9 cellular contexts compared by ENCODE assay signal in the genomic region with DNA sequence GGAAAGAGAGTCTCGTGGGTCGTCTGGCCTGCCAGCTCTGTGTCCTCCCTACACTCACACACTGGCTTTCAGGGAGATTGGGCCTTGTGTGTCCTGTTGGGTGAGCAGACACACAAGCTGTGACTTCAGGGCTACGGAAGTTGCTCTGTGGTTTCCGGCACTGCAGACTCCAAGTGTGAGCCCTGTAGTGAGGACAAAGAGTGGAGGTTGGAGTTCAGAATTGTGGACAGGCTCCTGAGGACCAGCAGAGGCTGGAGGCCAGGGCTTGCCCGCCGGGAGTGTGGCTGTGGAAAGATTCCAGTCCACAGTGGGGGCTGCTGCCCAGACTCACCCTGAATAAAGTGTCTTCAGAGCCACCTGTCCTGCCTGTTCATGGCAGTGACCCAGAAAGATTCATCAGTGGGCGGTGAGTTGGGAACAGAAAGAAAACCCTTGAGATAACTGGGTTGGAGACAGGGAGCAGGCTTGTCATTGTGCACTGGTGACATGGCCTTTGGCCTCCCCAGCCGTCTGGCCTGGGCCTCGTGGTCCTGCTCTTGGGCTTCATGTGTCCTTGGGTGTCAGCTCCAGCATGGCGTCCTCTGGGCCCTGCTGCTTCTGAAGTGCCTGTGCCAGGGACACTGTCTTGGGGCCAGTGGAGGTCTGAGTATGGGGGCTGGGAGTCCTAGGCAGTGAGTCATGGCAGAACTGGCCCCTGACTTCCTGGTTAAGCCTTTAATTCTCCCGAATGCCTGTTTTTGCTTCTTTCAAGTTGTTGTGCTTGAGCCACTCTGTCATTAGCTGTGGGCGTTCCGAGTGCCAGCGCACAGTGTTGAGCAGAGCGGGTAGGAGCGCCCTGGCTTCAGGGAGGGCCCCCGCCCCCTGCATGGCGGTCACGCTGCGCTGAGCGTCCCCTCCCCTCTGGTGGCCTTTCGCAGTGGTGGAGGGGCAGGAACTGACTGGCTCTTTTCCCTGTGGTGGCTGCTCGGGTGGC. TPM values are rescaled to one million over a fixed set of nuclear protein-coding genes. Genes with fewer than 3 reads are reported as not detected.
DNase-seq lines count a peak whose midpoint lies in the region; ATAC-seq, FAIRE-seq and TF ChIP-seq lines count a peak whose summit lies in the region.
"Had no signal": no experiment of that assay in that cellular context is flagged by ENCODE, and none has a peak within 500 bp of the region (broad histone marks: within the 10 kb centered on the region; RNA-seq: fewer than 3 reads in every experiment).

No MANE protein-coding gene starts in this region.

- H3K27me3 ChIP-seq in SU-DHL-6 (ENCODE audit: low read length) (no peaks in the 10 kb centered on the region), adipocyte (replicated peaks; ENCODE audit: control insufficient read depth, insufficient read depth, low read length) (no peaks in the 10 kb centered on the region), hepatocyte (no peaks in the 10 kb centered on the region), spleen (replicated peaks in 1 of 7) (no peaks in the 10 kb centered on the region)

- H3K9me2 ChIP-seq in SU-DHL-6 (replicated peaks; ENCODE audit: insufficient read depth, low read length): no peaks in the 10 kb centered on the region
- no peaks in the 10 kb centered on the region for H3K9me2 ChIP-seq in hepatocyte (replicated peaks; ENCODE audit: insufficient read depth)

- 0 out of 2 replicates have a peak, but pooled peaks cover 14% of the 10 kb centered on the region for H3F3A ChIP-seq in SU-DHL-6 (ENCODE audit: insufficient read depth)

- TF ChIP-seq CTCF in AG10803 (conservative IDR thresholded peaks at IDR 0.05; ENCODE audit: low read length) (no peak), SU-DHL-6 (IDR thresholded peaks at IDR 0.05; ENCODE audit: insufficient read depth, low read length, poor library complexity, severe bottlenecking) (no peak), hepatocyte (IDR thresholded peaks at IDR 0.05; ENCODE audit: poor library complexity) (no peak), spleen (IDR thresholded peaks at IDR 0.05 in 8 of 11, conservative IDR thresholded peaks at IDR 0.05 in 3 of 11) (peak in 3 of 11 experiments; percentile 18 to 22 (median 19))

- no peak overlapping the region for H3K9ac ChIP-seq in SU-DHL-6 (ENCODE audit: low read length)
- H3K9ac ChIP-seq in adipocyte (ENCODE audit: low read length): no peak overlapping the region

- H3K4me3 ChIP-seq in AG10803 (ENCODE audit: low read length): no peak overlapping the region
- no peak overlapping the region for H3K4me3 ChIP-seq in SU-DHL-6 (ENCODE audit: insufficient read depth, low read length, poor library complexity, severe bottlenecking)
- no peak overlapping the region for H3K4me3 ChIP-seq in adipocyte (ENCODE audit: low read length)
- no peak overlapping the region for H3K4me3 ChIP-seq in hepatocyte
- peak overlapping the region in 6 of 8 donors; percentile 3 to 53 (median 18) for H3K4me3 ChIP-seq in spleen

- no peak overlapping the region for H2AFZ ChIP-seq in SU-DHL-6 (ENCODE audit: low read depth, low read length, severe bottlenecking)
- H2AFZ ChIP-seq in hepatocyte: no peak overlapping the region

- H4K20me1 ChIP-seq in SU-DHL-6 (ENCODE audit: low read depth, low read length) (no peaks in the 10 kb centered on the region; the same call in 1 of the 2 replicates), hepatocyte (ENCODE audit: insufficient read depth, poor library complexity, severe bottlenecking) (no peaks in the 10 kb centered on the region)

- no peak for FAIRE-seq in H54 (lab: Jason Lieb, UNC)
- FAIRE-seq: islet of Langerhans had no signal

- H3K4me1 ChIP-seq in adipocyte (ENCODE audit: control insufficient read depth, insufficient read depth, low read length) (peaks cover 15% of the 10 kb centered on the region), hepatocyte (ENCODE audit: insufficient read depth) (peaks cover 28% of the 10 kb centered on the region), spleen (peaks cover 36 to 67% (median 45%) of the 10 kb centered on the region in 6 donors)

- no peak for ATAC-seq in GM18870 (IDR thresholded peaks at IDR 0.05; ENCODE audit: unreplicated experiment)

- DNase-seq in AG10803 (ENCODE audit: low read depth) (peak; percentile 39), H54 (ENCODE audit: insufficient read length, low spot score) (peak; percentile 83), adipocyte (ENCODE audit: low read depth) (peak; percentile 65), hepatocyte (ENCODE audit: low spot score) (peak; percentile 73), spleen (peak; percentile 92), DMS153 (lab: John Stamatoyannopoulos, UW) (no peak)

- H3K9me3 ChIP-seq in SU-DHL-6 (ENCODE audit: insufficient read depth, low read length): no peaks in the 10 kb centered on the region
- no peaks in the 10 kb centered on the region for H3K9me3 ChIP-seq in adipocyte (ENCODE audit: control insufficient read depth, low read length)
- no peaks in the 10 kb centered on the region for H3K9me3 ChIP-seq in hepatocyte (ENCODE audit: low read depth)
- H3K9me3 ChIP-seq in spleen: no peaks in the 10 kb centered on the region

- WGBS in hepatocyte (ENCODE audit: low lambda C conversion rate, missing lambda C conversion rate): 67% methylated on average over 22 of the region's 23 CpGs
- 29 to 36% (median 36%) methylated on average over 19 to 23 of the region's 23 CpGs for WGBS in spleen, 5 donors

- intact Hi-C loops in spleen (cut with DNase I; ENCODE audit: low total_unique reads): no loop called here

- no peaks in the 10 kb centered on the region for H3K36me3 ChIP-seq in SU-DHL-6 (ENCODE audit: low read length)
- H3K36me3 ChIP-seq in adipocyte (ENCODE audit: control insufficient read depth, insufficient read depth, low read length, severe bottlenecking): no peaks in the 10 kb centered on the region
- H3K36me3 ChIP-seq in hepatocyte (replicated peaks; ENCODE audit: insufficient read depth, low read depth): no peaks in the 10 kb centered on the region
- peaks cover 0 to 12% (median 0%) of the 10 kb centered on the region in 6 donors for H3K36me3 ChIP-seq in spleen

- H3K27ac ChIP-seq in SU-DHL-6 (ENCODE audit: low read depth, low read length) (peak overlapping the region; percentile 64), hepatocyte (peak overlapping the region; percentile 89), spleen (peak overlapping the region; percentile 55 to 87 (median 78))

- H3K4me2 ChIP-seq in SU-DHL-6 (ENCODE audit: low read depth, low read length, poor library complexity, severe bottlenecking) (peak overlapping the region; percentile 34), hepatocyte (peak overlapping the region; percentile 38)

- H3K79me2 ChIP-seq in SU-DHL-6 (ENCODE audit: insufficient read depth, low read length) (no peaks in the 10 kb centered on the region), hepatocyte (no peaks in the 10 kb centered on the region)

- no peak for TF ChIP-seq POLR2A in H54 (IDR thresholded peaks at IDR 0.05; ENCODE audit: low read depth, low read length)
- TF ChIP-seq POLR2A in spleen (IDR thresholded peaks at IDR 0.05): no peak

RNA-seq across cellular contexts. Expression of a gene that starts 19.9 kb away (rescaled TPM):
- 0.12 and 0.27 TPM in 2 replicates for total RNA-seq in hepatocyte
- polyA plus RNA-seq in hepatocyte: 0.49 and 2.1 TPM in 2 replicates
- under 1 TPM in 2 of 7 donors, not detected in 5; 0.12 to 0.13 TPM for total RNA-seq in spleen
- under 1 TPM; 0.05 to 0.16 (median 0.15) TPM for polyA plus RNA-seq in spleen

Comparison
In these comparisons a context has a peak if more than half of its experiments do, and no peak if none do; other contexts are left out.
1. H3K4me3 ChIP-seq: peak in spleen (6 of 8); none in AG10803 (single experiment), SU-DHL-6 (single experiment), adipocyte (single experiment) and hepatocyte (single experiment).
2. Peak in every context shown above with its lines, with median percentiles within 50 percentile points of each other: H3K27ac ChIP-seq.